10 cellular contexts compared by ENCODE assay signal in the genomic region with DNA sequence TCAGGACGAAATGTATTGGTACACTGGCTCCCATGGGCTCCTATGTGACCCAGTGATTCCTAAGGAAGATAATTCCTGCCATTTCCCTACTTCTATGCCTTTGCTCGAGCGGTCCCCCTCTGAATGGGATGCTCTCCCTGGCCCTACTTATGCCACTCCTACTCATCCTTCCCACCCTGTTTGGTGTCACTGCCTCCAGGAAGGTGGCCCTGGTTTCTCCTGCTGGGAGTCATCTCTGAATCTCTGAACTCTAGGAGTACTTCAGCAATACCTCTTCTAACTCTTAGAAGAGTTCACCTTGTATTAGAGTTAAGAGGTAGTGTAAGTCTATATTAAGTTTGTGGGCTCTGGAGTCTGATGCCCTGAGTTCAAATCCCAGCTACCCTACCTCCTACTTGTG. TPM values are rescaled to one million over a fixed set of nuclear protein-coding genes. Genes with fewer than 3 reads are reported as not detected.
"Had no signal": no experiment of that assay in that cellular context is flagged by ENCODE, and none has a peak within 500 bp of the region (broad histone marks: within the 10 kb centered on the region; RNA-seq: fewer than 3 reads in every experiment).

No MANE protein-coding gene starts in this region.

- H3K9ac ChIP-seq: KMS-11 had no signal

- DNase-seq: H9, HCEC 1CT, KBM-7 had no signal

- H3K27ac ChIP-seq: HL-60, KMS-11 had no signal

- H3K4me2 ChIP-seq: GM23338, KMS-11 had no signal

- H3K4me3 ChIP-seq: GM23338 had no signal

- ATAC-seq: GM23338, HepG2 had no signal

- FAIRE-seq: H1, H54, HepG2 had no signal

- H2AFZ ChIP-seq: GM23338 had no signal

RNA-seq across cellular contexts. Expression of a gene that starts 35.5 kb away (rescaled TPM):
- total RNA-seq: HepG2, HT1080 had no signal
- polyA plus RNA-seq: HepG2 had no signal
